In genomic region chr1:235923466-235924008, GRCh38 we compare ENCODE assay signal across 10 cellular contexts. TPM values are rescaled to one million over a fixed set of nuclear protein-coding genes. Genes with fewer than 3 reads are reported as not detected.
DNase-seq lines count a peak whose midpoint lies in the region; ATAC-seq and TF ChIP-seq lines count a peak whose summit lies in the region.
"Had no signal": no experiment of that assay in that cellular context is flagged by ENCODE, and none has a peak within 500 bp of the region (broad histone marks: within the 10 kb centered on the region; RNA-seq: fewer than 3 reads in every experiment).

No MANE protein-coding gene starts in this region.

- H3K23ac ChIP-seq in neuronal stem cell (ENCODE audit: low read depth, low read length, poor library complexity), result no peak overlapping the region

- H3K4ac ChIP-seq in neuronal stem cell (ENCODE audit: low read length), result no peak overlapping the region

- no peak overlapping the region for H3K27ac Mint-ChIP-seq in glutamatergic neuron (ENCODE audit: unreplicated experiment)

- H3K27me3 Mint-ChIP-seq in glutamatergic neuron (ENCODE audit: unreplicated experiment), result peaks cover 1% of the 10 kb centered on the region

- H2AFZ ChIP-seq in neuronal stem cell (ENCODE audit: low read length), result no peak overlapping the region

- H2BK5ac ChIP-seq in neuronal stem cell (ENCODE audit: low read length), result no peak overlapping the region

- H4K8ac ChIP-seq in neuronal stem cell (ENCODE audit: low read depth, low read length), result no peak overlapping the region

- H3K79me1 ChIP-seq in neuronal stem cell (ENCODE audit: low read depth, low read length), result no peaks in the 10 kb centered on the region

- no peak overlapping the region for H3K18ac ChIP-seq in neuronal stem cell (ENCODE audit: low read length)

- H3K36me3 ChIP-seq in neuronal stem cell (replicated peaks in 1 of 2; ENCODE audit: control insufficient read depth in 2 of 2, insufficient read depth in 2 of 2, low read length in 2 of 2), result no peaks in the 10 kb centered on the region

- ATAC-seq in HG02798 (IDR thresholded peaks at IDR 0.05; ENCODE audit: poor library complexity, unreplicated experiment) (peak; percentile 65), HG02852 (IDR thresholded peaks at IDR 0.05; ENCODE audit: unreplicated experiment) (no peak)

- H3K14ac ChIP-seq in neuronal stem cell (ENCODE audit: low read length), result no peak overlapping the region

- no peak overlapping the region for H2BK15ac ChIP-seq in neuronal stem cell (ENCODE audit: low read length)

- H3K4me1 Mint-ChIP-seq in glutamatergic neuron (ENCODE audit: low read depth, unreplicated experiment), result peaks cover 34% of the 10 kb centered on the region

- H3K9me3 ChIP-seq in neuronal stem cell (replicated peaks in 1 of 2; ENCODE audit: control insufficient read depth in 2 of 2, insufficient read depth in 1 of 2, low read depth in 1 of 2, low read length in 2 of 2), result no peaks in the 10 kb centered on the region

- no CpG with 5 or more reads among the region's 6 CpGs for WGBS in neuronal stem cell (ENCODE audit: extremely low coverage in 2 of 2, insufficient read length in 2 of 2, insufficient replicate concordance in 1 of 2), 2 donors

- peaks cover 0 to 13% (median 0%) of the 10 kb centered on the region in 3 experiments for H3K27me3 ChIP-seq in neuronal stem cell (ENCODE audit: control insufficient read depth in 3 of 3, insufficient read depth in 3 of 3, low read depth in 1 of 3, low read length in 3 of 3)

- H4K91ac ChIP-seq in neuronal stem cell (ENCODE audit: low read depth, low read length, poor library complexity), result no peak overlapping the region

- H3K9me3 Mint-ChIP-seq in glutamatergic neuron (ENCODE audit: unreplicated experiment), result no peaks in the 10 kb centered on the region

- no peak overlapping the region for H2BK12ac ChIP-seq in neuronal stem cell (ENCODE audit: low read length)

- H3K9ac ChIP-seq in neuronal stem cell (ENCODE audit: low read depth, low read length, poor library complexity), result no peak overlapping the region

- H3K27ac ChIP-seq in neuronal stem cell (replicated peaks; ENCODE audit: low read length), result no peak overlapping the region

- TF ChIP-seq CTCF in glutamatergic neuron (IDR thresholded peaks at IDR 0.05; ENCODE audit: partially characterized antibody, unreplicated experiment), result no peak

- peaks cover 1 to 3% of the 10 kb centered on the region in 2 donors for H3K4me1 ChIP-seq in neuronal stem cell (ENCODE audit: control insufficient read depth in 2 of 2, insufficient read depth in 1 of 2, low read depth in 1 of 2, low read length in 2 of 2)

- H3K4me3 ChIP-seq in neuronal stem cell (ENCODE audit: low read length in 2 of 2), result no peak overlapping the region

- no peak overlapping the region for H3K4me2 ChIP-seq in neuronal stem cell (ENCODE audit: insufficient read depth, low read length, poor library complexity, severe bottlenecking)

- no peak overlapping the region for H2BK120ac ChIP-seq in neuronal stem cell (ENCODE audit: low read depth, low read length)

- no peak overlapping the region for H2AK5ac ChIP-seq in neuronal stem cell (ENCODE audit: low read depth, low read length)

- peak overlapping the region; percentile 7 for H3K4me3 Mint-ChIP-seq in glutamatergic neuron (ENCODE audit: unreplicated experiment)

- DNase-seq in DMS153 treated with DMSO at 0.1 percent for 48 hours (lab: John Stamatoyannopoulos, UW; ENCODE audit: unreplicated experiment) (peak; percentile 10), RPMI7951 (ENCODE audit: low read depth) (peak; percentile 61), glutamatergic neuron (no peak), HuH-7 (ENCODE audit: low spot score) (no peak), SHP77 (lab: John Stamatoyannopoulos, UW) (no peak), neuronal stem cell (ENCODE audit: low spot score) (no peak)
- DNase-seq: effector CD4-positive, alpha-beta T cell; OCI-M1 had no signal

- no peaks in the 10 kb centered on the region for H3K36me3 Mint-ChIP-seq in glutamatergic neuron (ENCODE audit: unreplicated experiment)

RNA-seq across cellular contexts. Expression of gene LYST, which starts 56.8 kb away (rescaled TPM):
- total RNA-seq in RPMI7951 (2014; rRNA removed; shearing (Covaris generic)), result 16.9 and 19.7 TPM in 2 replicates
- total RNA-seq in glutamatergic neuron (ENCODE audit: unreplicated experiment), result 33.6 TPM
- 2.1 TPM for polyA plus RNA-seq in neuronal stem cell (2013, experiment 1 of 2)
- polyA plus RNA-seq in neuronal stem cell (2013, experiment 2 of 2), result 1.4 TPM

Comparison
In these comparisons a context has a peak if more than half of its experiments do, and no peak if none do; other contexts are left out.
1. DNase-seq: peak in DMS153 treated with DMSO at 0.1 percent for 48 hours (single experiment) and RPMI7951 (single experiment); none in glutamatergic neuron (single experiment), HuH-7 (single experiment), SHP77 (0 of 2) and neuronal stem cell (single experiment).